ENCODE assay signal across 19 cellular contexts in the genomic region with DNA sequence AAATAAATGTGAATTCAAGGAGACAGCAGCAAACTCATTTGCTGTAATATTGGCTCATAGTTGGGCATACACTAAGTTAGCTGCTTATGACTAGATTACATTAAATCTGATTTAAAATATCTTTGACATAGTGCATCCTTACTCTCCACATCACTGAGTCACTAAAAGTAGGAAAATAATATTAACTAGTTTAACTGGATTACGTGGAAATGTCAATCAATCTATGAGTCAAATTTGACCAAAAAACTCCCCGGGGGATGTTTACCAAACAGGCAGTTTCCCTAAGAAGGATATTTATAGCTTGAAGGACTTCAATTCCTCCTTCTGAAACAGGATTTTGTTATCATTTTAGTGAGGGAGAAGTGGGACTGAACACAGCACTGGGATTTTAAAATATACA.
DNase-seq lines count a peak whose midpoint lies in the region; ATAC-seq and TF ChIP-seq lines count a peak whose summit lies in the region.
"Had no signal": no experiment of that assay in that cellular context is flagged by ENCODE, and none has a peak within 500 bp of the region (broad histone marks: within the 10 kb centered on the region; RNA-seq: fewer than 3 reads in every experiment).

No MANE protein-coding gene starts in this region.

- intact Hi-C loops in activated B cell treated with CpG ODN at 0.5 μM for 24 hours (cut with micrococcal nuclease): loop anchor here (5.0 kb wide), 1 partner anchor 472 kb away; no protein-coding TSS in a partner anchor

- H3K27me3 ChIP-seq in CD8-positive, alpha-beta memory T cell (ENCODE audit: insufficient read depth, low read length, poor library complexity, severe bottlenecking): no peaks in the 10 kb centered on the region
- H3K27me3 ChIP-seq in H9 (ENCODE audit: insufficient read depth, low read length): no peaks in the 10 kb centered on the region
- H3K27me3 ChIP-seq: MG63 had no signal

- H4K20me1 ChIP-seq in H9 (ENCODE audit: control insufficient read depth, insufficient read depth, insufficient read length): no peaks in the 10 kb centered on the region

- peaks cover 55% of the 10 kb centered on the region for H3K36me3 ChIP-seq in CD8-positive, alpha-beta memory T cell (ENCODE audit: insufficient read depth, low read length)

- no peaks in the 10 kb centered on the region for H3K23me2 ChIP-seq in H9 (ENCODE audit: insufficient read length, low read depth, low read length, poor library complexity, severe bottlenecking)

- no peak for ATAC-seq in activated T-cell treated with anti-CD3 and anti-CD28 coated beads, Interleukin-2, amount 50 U/mL, for 72 hours (replicated peaks in 1 of 2)
- ATAC-seq in activated B cell treated with CpG ODN at 0.5 μM for 24 hours (ENCODE audit: low read depth): no peak
- no peak for ATAC-seq in natural killer cell treated with Interleukin-12 subunit alpha and Interleukin-12 subunit beta and Interleukin-15 and Interleukin-18, amount 100 ng/mL, for 72 hours
- no peak for ATAC-seq in HG03565 (IDR thresholded peaks at IDR 0.05; ENCODE audit: unreplicated experiment)
- ATAC-seq: HCT116 had no signal

- H3K9ac ChIP-seq in H9 (ENCODE audit: extremely low read depth, insufficient read length, low read length): no peak overlapping the region

- H4K8ac ChIP-seq in H9 (replicated peaks; ENCODE audit: insufficient read length, low read depth, low read length): no peak overlapping the region

- H3K79me1 ChIP-seq in H9 (ENCODE audit: insufficient read depth, low read depth, low read length, poor library complexity, severe bottlenecking): no peaks in the 10 kb centered on the region

- no peak overlapping the region for H4K5ac ChIP-seq in H9 (ENCODE audit: insufficient read length, low read depth, low read length)

- no peak overlapping the region for H3K56ac ChIP-seq in H9 (ENCODE audit: insufficient read length, low read depth, low read length)

- H3K14ac ChIP-seq in H9 (ENCODE audit: insufficient read depth, low read length): no peak overlapping the region

- no peak overlapping the region for H3T11ph ChIP-seq in H9 (ENCODE audit: low read length)

- H3K4me1 Mint-ChIP-seq in activated T-cell treated with anti-CD3 and anti-CD28 coated beads, Interleukin-2, amount 50 U/mL, for 72 hours (ENCODE audit: low read depth): peaks cover 30% of the 10 kb centered on the region
- peaks cover 45 to 69% (median 63%) of the 10 kb centered on the region in 3 donors for H3K4me1 Mint-ChIP-seq in CD8-positive, alpha-beta memory T cell
- H3K4me1 Mint-ChIP-seq in activated B cell treated with CpG ODN at 0.5 μM for 24 hours: peaks cover 20% of the 10 kb centered on the region
- H3K4me1 Mint-ChIP-seq in natural killer cell treated with Interleukin-12 subunit alpha and Interleukin-12 subunit beta and Interleukin-15 and Interleukin-18, amount 100 ng/mL, for 72 hours (ENCODE audit: low read depth in 2 of 2): peaks cover 16 to 50% of the 10 kb centered on the region in 2 donors
- peaks cover 4 to 7% of the 10 kb centered on the region in 2 experiments for H3K4me1 Mint-ChIP-seq in H9

- H3K27ac Mint-ChIP-seq in activated T-cell treated with anti-CD3 and anti-CD28 coated beads, Interleukin-2, amount 50 U/mL, for 72 hours: peak overlapping the region; percentile 68
- H3K27ac Mint-ChIP-seq in CD8-positive, alpha-beta memory T cell: peak overlapping the region; percentile 20 to 91 (median 76)
- H3K27ac Mint-ChIP-seq in activated B cell treated with CpG ODN at 0.5 μM for 24 hours (peak overlapping the region; percentile 46), H9 (no peak overlapping the region)
- H3K27ac Mint-ChIP-seq in natural killer cell treated with Interleukin-12 subunit alpha and Interleukin-12 subunit beta and Interleukin-15 and Interleukin-18, amount 100 ng/mL, for 72 hours: peak overlapping the region; percentile 65 to 68

- no peak overlapping the region for H3K4me3 Mint-ChIP-seq in activated T-cell treated with anti-CD3 and anti-CD28 coated beads, Interleukin-2, amount 50 U/mL, for 72 hours
- H3K4me3 Mint-ChIP-seq in CD8-positive, alpha-beta memory T cell: no peak overlapping the region
- H3K4me3 Mint-ChIP-seq in activated B cell treated with CpG ODN at 0.5 μM for 24 hours (no peak overlapping the region), H9 (no peak overlapping the region)
- no peak overlapping the region for H3K4me3 Mint-ChIP-seq in natural killer cell treated with Interleukin-12 subunit alpha and Interleukin-12 subunit beta and Interleukin-15 and Interleukin-18, amount 100 ng/mL, for 72 hours

- no CpG with 5 or more reads among the region's 2 CpGs for WGBS in H9 (ENCODE audit: extremely low coverage, insufficient read length, low lambda C conversion rate)

- no peak overlapping the region for H3K18ac ChIP-seq in H9 (ENCODE audit: insufficient read length, low read depth, low read length)

- TF ChIP-seq CTCF in activated B cell treated with CpG ODN at 0.5 μM for 24 hours (IDR thresholded peaks at IDR 0.05) (no peak), H9 (conservative IDR thresholded peaks at IDR 0.05) (no peak)

- H3K27me3 Mint-ChIP-seq in activated T-cell treated with anti-CD3 and anti-CD28 coated beads, Interleukin-2, amount 50 U/mL, for 72 hours (ENCODE audit: low read depth): no peaks in the 10 kb centered on the region
- H3K27me3 Mint-ChIP-seq in CD8-positive, alpha-beta memory T cell: no peaks in the 10 kb centered on the region
- no peaks in the 10 kb centered on the region for H3K27me3 Mint-ChIP-seq in activated B cell treated with CpG ODN at 0.5 μM for 24 hours
- H3K27me3 Mint-ChIP-seq in natural killer cell treated with Interleukin-12 subunit alpha and Interleukin-12 subunit beta and Interleukin-15 and Interleukin-18, amount 100 ng/mL, for 72 hours: no peaks in the 10 kb centered on the region
- H3K27me3 Mint-ChIP-seq in H9 (ENCODE audit: low read depth): no peaks in the 10 kb centered on the region

- CTCF ChIA-PET in CD8-positive, alpha-beta memory T cell (lab: Charles Lee): no interaction called here
- CTCF ChIA-PET in activated B cell treated with CpG ODN at 0.5 μM for 24 hours (lab: Charles Lee): interaction anchor here (0.7 kb wide), 1 partner anchor 55 kb away, joined by 3 read pairs; no protein-coding TSS in a partner anchor

- H2BK12ac ChIP-seq in H9 (ENCODE audit: insufficient read length, low read depth, low read length): no peak overlapping the region

- no peak for DNase-seq in activated T-cell treated with anti-CD3 and anti-CD28 coated beads, Interleukin-2, amount 50 U/mL, for 72 hours
- DNase-seq in activated T-cell treated with anti-CD3 and anti-CD28 coated beads for 4 hours (no peak), activated B cell treated with CpG ODN at 0.5 μM for 24 hours (no peak), H9 (no peak)
- no peak for DNase-seq in CD8-positive, alpha-beta memory T cell
- no peak for DNase-seq in natural killer cell treated with Interleukin-12 subunit alpha and Interleukin-12 subunit beta and Interleukin-15 and Interleukin-18, amount 100 ng/mL, for 72 hours (ENCODE audit: low spot score)
- no peak for DNase-seq in stimulated activated CD4-positive, alpha-beta T cell treated with anti-CD3 and anti-CD28 coated beads, Interleukin-15, amount 100 ng/mL, for 24 hours
- DNase-seq: DMS79; KBM-7; MG63; NCI-H1105; NCI-H1694 treated with DMSO at 0.1 percent for 48 hours; NCI-H345; NCI-H69; NK-92 treated with Interleukin-12 subunit alpha and Interleukin-12 subunit beta, amount 100 ng/mL, for 24 hours; OCI-M1 had no signal

- H3K4me3 ChIP-seq in CD8-positive, alpha-beta memory T cell (ENCODE audit: low read length): no peak overlapping the region
- H3K4me3 ChIP-seq: MG63 had no signal

- no peak overlapping the region for H2AFZ ChIP-seq in H9 (ENCODE audit: low read length)

- no peak overlapping the region for H3K23ac ChIP-seq in H9 (ENCODE audit: insufficient read length, low read depth, low read length)

- H2BK120ac ChIP-seq in H9 (ENCODE audit: low read depth, low read length, poor library complexity, severe bottlenecking): no peak overlapping the region

- POLR2A ChIA-PET in CD8-positive, alpha-beta memory T cell (lab: Charles Lee): interaction anchor here (0.7 to 0.9 kb wide), 2 partner anchors 9 to 11 kb away, joined by 3 read pairs; no protein-coding TSS in a partner anchor
- POLR2A ChIA-PET in activated B cell treated with CpG ODN at 0.5 μM for 24 hours (lab: Charles Lee): no interaction called here

- H4K91ac ChIP-seq in H9 (ENCODE audit: insufficient read length, low read depth, low read length): no peak overlapping the region

- no peak overlapping the region for H3K4me2 ChIP-seq in H9 (ENCODE audit: insufficient read depth, insufficient read length, low read length)

- H3K79me2 ChIP-seq in H9 (ENCODE audit: insufficient read depth, low read length): no peaks in the 10 kb centered on the region

- peaks cover 0 to 2% of the 10 kb centered on the region in 2 donors for H3K9me3 Mint-ChIP-seq in activated T-cell treated with anti-CD3 and anti-CD28 coated beads, Interleukin-2, amount 50 U/mL, for 72 hours
- H3K9me3 Mint-ChIP-seq in CD8-positive, alpha-beta memory T cell: no peaks in the 10 kb centered on the region
- peaks cover 11% of the 10 kb centered on the region for H3K9me3 Mint-ChIP-seq in activated B cell treated with CpG ODN at 0.5 μM for 24 hours
- H3K9me3 Mint-ChIP-seq in natural killer cell treated with Interleukin-12 subunit alpha and Interleukin-12 subunit beta and Interleukin-15 and Interleukin-18, amount 100 ng/mL, for 72 hours: no peaks in the 10 kb centered on the region
- H3K9me3 Mint-ChIP-seq in H9: no peaks in the 10 kb centered on the region

- H3K4me1 ChIP-seq in CD8-positive, alpha-beta memory T cell (ENCODE audit: insufficient read depth, low read length): peaks cover 45% of the 10 kb centered on the region
- H3K4me1 ChIP-seq in H9 (ENCODE audit: insufficient read depth, low read length): no peaks in the 10 kb centered on the region

- H3K27ac ChIP-seq in CD8-positive, alpha-beta memory T cell (ENCODE audit: low read depth, low read length): no peak overlapping the region
- no peak overlapping the region for H3K27ac ChIP-seq in H9 (ENCODE audit: insufficient read length, low read depth, low read length)
- H3K27ac ChIP-seq: C4-2B had no signal

- no peak overlapping the region for H2BK15ac ChIP-seq in H9 (ENCODE audit: low read depth, low read length)

- H3K9me3 ChIP-seq in CD8-positive, alpha-beta memory T cell (ENCODE audit: low read length): no peaks in the 10 kb centered on the region
- no peaks in the 10 kb centered on the region for H3K9me3 ChIP-seq in H9 (ENCODE audit: control insufficient read depth, low read depth, low read length)
- H3K9me3 ChIP-seq: MG63 had no signal

- H2BK5ac ChIP-seq in H9 (ENCODE audit: insufficient read length, low read length): no peak overlapping the region

- peaks cover 3 to 11% of the 10 kb centered on the region in 2 donors for H3K36me3 Mint-ChIP-seq in activated T-cell treated with anti-CD3 and anti-CD28 coated beads, Interleukin-2, amount 50 U/mL, for 72 hours (ENCODE audit: insufficient read depth in 2 of 2)
- H3K36me3 Mint-ChIP-seq in CD8-positive, alpha-beta memory T cell: peaks cover 21 to 71% (median 30%) of the 10 kb centered on the region in 3 donors
- H3K36me3 Mint-ChIP-seq in activated B cell treated with CpG ODN at 0.5 μM for 24 hours (ENCODE audit: low read depth) (peaks cover 70% of the 10 kb centered on the region), H9 (ENCODE audit: insufficient read depth in 1 of 3, low read depth in 3 of 3) (no peaks in the 10 kb centered on the region)
- peaks cover 19% of the 10 kb centered on the region for H3K36me3 Mint-ChIP-seq in natural killer cell treated with Interleukin-12 subunit alpha and Interleukin-12 subunit beta and Interleukin-15 and Interleukin-18, amount 100 ng/mL, for 72 hours

- no peak overlapping the region for H3K4ac ChIP-seq in H9 (ENCODE audit: low read depth, low read length)

- H2BK20ac ChIP-seq in H9 (ENCODE audit: low read depth, low read length, poor library complexity, severe bottlenecking): no peak overlapping the region

- H2AK5ac ChIP-seq in H9 (ENCODE audit: insufficient read length, low read length): no peak overlapping the region

Comparison
In these comparisons a context has a peak if more than half of its experiments do, and no peak if none do; other contexts are left out.
1. H3K27ac Mint-ChIP-seq: peak in activated T-cell treated with anti-CD3 and anti-CD28 coated beads, Interleukin-2, amount 50 U/mL, for 72 hours (single experiment), CD8-positive, alpha-beta memory T cell (8 of 8), activated B cell treated with CpG ODN at 0.5 μM for 24 hours (single experiment) and natural killer cell treated with Interleukin-12 subunit alpha and Interleukin-12 subunit beta and Interleukin-15 and Interleukin-18, amount 100 ng/mL, for 72 hours (2 of 2); none in H9 (0 of 3).